15 cellular contexts compared by ENCODE assay signal in genomic region chr2:127637236-127637630, GRCh38. TPM values are rescaled to one million over a fixed set of nuclear protein-coding genes. Genes with fewer than 3 reads are reported as not detected.
A peak's percentile ranks its signal among the peaks of the same experiment; 100 is the strongest.
DNase-seq lines count a peak whose midpoint lies in the region; ATAC-seq and TF ChIP-seq lines count a peak whose summit lies in the region.
"Had no signal": no experiment of that assay in that cellular context is flagged by ENCODE, and none has a peak within 500 bp of the region (broad histone marks: within the 10 kb centered on the region; RNA-seq: fewer than 3 reads in every experiment).

No MANE protein-coding gene starts in this region.

- no peaks in the 10 kb centered on the region for H3K79me2 ChIP-seq in DOHH2 (ENCODE audit: control insufficient read depth, low read length)
- no peaks in the 10 kb centered on the region for H3K79me2 ChIP-seq in hepatocyte
- no peaks in the 10 kb centered on the region for H3K79me2 ChIP-seq in smooth muscle cell (ENCODE audit: low read depth)

- H3K9ac ChIP-seq in smooth muscle cell (ENCODE audit: low read depth): no peak overlapping the region

- H3K4me3 ChIP-seq in DOHH2 (ENCODE audit: low read length) (peak overlapping the region; percentile 37), hepatocyte (no peak overlapping the region), smooth muscle cell (no peak overlapping the region)

- H3K36me3 ChIP-seq in DOHH2 (ENCODE audit: control insufficient read depth, low read length): no peaks in the 10 kb centered on the region
- H3K36me3 ChIP-seq in hepatocyte (replicated peaks; ENCODE audit: insufficient read depth, low read depth): no peaks in the 10 kb centered on the region
- no peaks in the 10 kb centered on the region for H3K36me3 ChIP-seq in smooth muscle cell (ENCODE audit: low read depth)

- DNase-seq in T-helper 17 cell: no peak
- DNase-seq in hepatocyte (ENCODE audit: low spot score): no peak
- DNase-seq in smooth muscle cell (lab: John Stamatoyannopoulos, UW; ENCODE audit: unreplicated experiment): no peak
- no peak for DNase-seq in stimulated activated CD4-positive, alpha-beta T cell treated with anti-CD3 and anti-CD28 coated beads, Interleukin-4, amount 100 ng/mL, for 4 hours
- DNase-seq: activated T-cell treated with anti-CD3 and anti-CD28 coated beads, Interleukin-2, amount 50 U/mL, for 24 hours; NCI-H1105 treated with DMSO at 0.1 percent for 48 hours; NCI-H774; stimulated activated CD4-positive, alpha-beta T cell treated with anti-CD3 and anti-CD28 coated beads, Interleukin-12 subunit alpha, Interleukin-12 subunit beta, amount 100 ng/mL, for 4 hours had no signal

- H3K4me3 Mint-ChIP-seq in T-helper 17 cell: no peak overlapping the region
- H3K4me3 Mint-ChIP-seq: activated T-cell treated with anti-CD3 and anti-CD28 coated beads, Interleukin-2, amount 50 U/mL, for 24 hours had no signal

- H3K27ac Mint-ChIP-seq in T-helper 17 cell: peak overlapping the region; percentile 45

- H2AFZ ChIP-seq in hepatocyte (no peak overlapping the region), smooth muscle cell (ENCODE audit: low read depth) (no peak overlapping the region)

- H3K9me3 ChIP-seq in DOHH2 (ENCODE audit: control insufficient read depth, insufficient read depth, low read length) (no peaks in the 10 kb centered on the region), T-helper 17 cell (ENCODE audit: control insufficient read depth, low read length, poor library complexity, severe bottlenecking) (no peaks in the 10 kb centered on the region), hepatocyte (ENCODE audit: low read depth) (no peaks in the 10 kb centered on the region), smooth muscle cell (replicated peaks; ENCODE audit: low read depth) (no peaks in the 10 kb centered on the region)

- H3K4me1 ChIP-seq in DOHH2 (ENCODE audit: control insufficient read depth, low read length): peaks cover 82% of the 10 kb centered on the region
- peaks cover 10% of the 10 kb centered on the region for H3K4me1 ChIP-seq in hepatocyte (ENCODE audit: insufficient read depth)
- peaks cover 12% of the 10 kb centered on the region for H3K4me1 ChIP-seq in smooth muscle cell (ENCODE audit: low read depth)

- H3K4me2 ChIP-seq in DOHH2 (ENCODE audit: low read length) (peak overlapping the region; percentile 49), hepatocyte (no peak overlapping the region), smooth muscle cell (peak overlapping the region; percentile 75)

- H3F3A ChIP-seq in DOHH2 (ENCODE audit: control insufficient read depth, insufficient read depth) (0 out of 2 replicates have a peak, but pooled peaks cover 4% of the 10 kb centered on the region), smooth muscle cell (ENCODE audit: low read depth) (no peaks in the 10 kb centered on the region)

- peaks cover 25% of the 10 kb centered on the region for H3K4me1 Mint-ChIP-seq in T-helper 17 cell

- H3K27me3 ChIP-seq in DOHH2 (ENCODE audit: control insufficient read depth, low read length): no peaks in the 10 kb centered on the region
- H3K27me3 ChIP-seq in hepatocyte: no peaks in the 10 kb centered on the region
- no peaks in the 10 kb centered on the region for H3K27me3 ChIP-seq in smooth muscle cell (ENCODE audit: low read depth)

- H3K9me2 ChIP-seq in DOHH2 (replicated peaks; ENCODE audit: control insufficient read depth, low read length) (no peaks in the 10 kb centered on the region), hepatocyte (replicated peaks; ENCODE audit: insufficient read depth) (no peaks in the 10 kb centered on the region)

- TF ChIP-seq CTCF in DOHH2 (IDR thresholded peaks at IDR 0.05; ENCODE audit: low read depth, low read length, poor library complexity, severe bottlenecking) (no peak), hepatocyte (IDR thresholded peaks at IDR 0.05; ENCODE audit: poor library complexity) (no peak), smooth muscle cell (IDR thresholded peaks at IDR 0.05; ENCODE audit: borderline replicate concordance, insufficient read depth, poor library complexity, severe bottlenecking) (no peak)

- H3K27ac ChIP-seq in DOHH2 (ENCODE audit: low read depth, low read length) (no peak overlapping the region), hepatocyte (peak overlapping the region; percentile 53), smooth muscle cell (ENCODE audit: low read depth) (peak overlapping the region; percentile 67)
- H3K27ac ChIP-seq: HL-60 had no signal

- WGBS in hepatocyte (ENCODE audit: low lambda C conversion rate, missing lambda C conversion rate): 88% methylated on average over 13 of the region's 13 CpGs
- 78% methylated on average over 13 of the region's 13 CpGs for WGBS in smooth muscle cell (ENCODE audit: low lambda C conversion rate)

- H3K36me3 Mint-ChIP-seq in T-helper 17 cell (ENCODE audit: low read depth): no peaks in the 10 kb centered on the region
- H3K36me3 Mint-ChIP-seq: memory B cell had no signal

- ATAC-seq in T-helper 17 cell: no peak
- no peak for ATAC-seq in HG02852 (IDR thresholded peaks at IDR 0.05; ENCODE audit: unreplicated experiment)
- no peak for ATAC-seq in GM19351 (IDR thresholded peaks at IDR 0.05; ENCODE audit: unreplicated experiment)
- ATAC-seq in HG02870 (IDR thresholded peaks at IDR 0.05; ENCODE audit: unreplicated experiment): no peak

- H4K20me1 ChIP-seq in DOHH2 (ENCODE audit: control insufficient read depth, insufficient read depth, low read depth, low read length): no peaks in the 10 kb centered on the region
- no peaks in the 10 kb centered on the region for H4K20me1 ChIP-seq in hepatocyte (ENCODE audit: insufficient read depth, poor library complexity, severe bottlenecking)
- no peaks in the 10 kb centered on the region for H4K20me1 ChIP-seq in smooth muscle cell (ENCODE audit: low read depth)

- no peaks in the 10 kb centered on the region for H3K27me3 Mint-ChIP-seq in T-helper 17 cell
- H3K27me3 Mint-ChIP-seq: activated T-cell treated with anti-CD3 and anti-CD28 coated beads, Interleukin-2, amount 50 U/mL, for 24 hours; memory B cell had no signal

RNA-seq across cellular contexts. Expression of gene GPR17, which starts 8.7 kb away (rescaled TPM):
- total RNA-seq in T-helper 17 cell (not detected), hepatocyte (not detected in 2 replicates), smooth muscle cell (not detected in 2 replicates)
- polyA plus RNA-seq in hepatocyte (0.39 TPM in 1 of 2 replicates, not detected in the other), smooth muscle cell (not detected in 2 replicates)
- total RNA-seq: Calu3 had no signal

RNA-seq across cellular contexts. Expression of gene LIMS2, which starts 38.1 kb away (rescaled TPM):
- 1 to 10 TPM; 2.9 to 7.7 TPM for total RNA-seq in T-helper 17 cell
- total RNA-seq in hepatocyte: 3.9 and 4.0 TPM in 2 replicates
- polyA plus RNA-seq in hepatocyte: 8.3 and 14.9 TPM in 2 replicates
- 8.4 and 9.7 TPM in 2 replicates for total RNA-seq in smooth muscle cell
- polyA plus RNA-seq in smooth muscle cell: 21.0 and 22.3 TPM in 2 replicates
